ENCODE assay signal across 8 cellular contexts in the genomic region with DNA sequence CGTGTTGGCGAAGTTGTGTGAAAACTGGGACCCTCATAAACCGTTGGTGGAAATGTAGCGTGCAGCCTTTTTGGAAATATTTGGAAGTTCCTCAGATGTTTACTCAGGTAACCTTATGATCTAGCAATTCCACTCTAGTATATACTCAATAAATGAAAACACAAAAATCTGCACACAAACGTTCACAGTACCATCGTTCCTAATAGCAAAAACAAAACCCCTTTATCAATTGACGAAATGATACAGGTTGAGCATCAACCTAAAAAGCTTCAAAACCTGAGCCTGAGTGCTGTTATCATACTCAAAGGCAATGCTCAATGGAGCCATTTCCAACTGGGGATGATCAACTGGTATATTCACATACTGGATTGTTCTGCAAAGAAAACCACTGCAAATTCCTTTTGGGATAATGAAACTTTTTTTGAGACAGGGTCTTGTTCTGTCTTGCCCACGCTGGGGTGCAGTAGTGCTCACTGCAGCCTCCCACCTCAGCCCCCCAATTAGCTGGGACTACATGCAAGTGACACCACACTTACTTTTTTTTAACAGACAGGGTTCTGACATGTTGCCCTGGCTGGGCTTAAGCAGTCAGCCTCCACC. TPM values are rescaled to one million over a fixed set of nuclear protein-coding genes. Genes with fewer than 3 reads are reported as not detected.
DNase-seq lines count a peak whose midpoint lies in the region; ATAC-seq and TF ChIP-seq lines count a peak whose summit lies in the region.

No MANE protein-coding gene starts in this region.

- no peak for TF ChIP-seq EP300 in tibial nerve (IDR thresholded peaks at IDR 0.05)

- peaks cover 69% of the 10 kb centered on the region for H3K36me3 Mint-ChIP-seq in activated T-helper 2 cell treated with anti-CD3 and anti-CD28 coated beads, Interferon-gamma antibody, Interleukin-2, Interleukin-4, amounts not matched to agents 10 μg/mL and 5 μg/mL and 100 μg/mL, durations not matched to agents 14 hours and 24 hours and 36 hours (ENCODE audit: low read depth)

- peak overlapping the region in 3 of 4 donors; percentile 96 to 97 (median 96) for H3K27ac ChIP-seq in tibial nerve

- intact Hi-C loops in activated T-helper 2 cell treated with anti-CD3 and anti-CD28 coated beads, Interferon-gamma antibody, Interleukin-2, Interleukin-4, amounts not matched to agents 10 μg/mL and 5 μg/mL and 100 μg/mL, durations not matched to agents 14 hours and 24 hours and 36 hours (cut with micrococcal nuclease): loop anchor here (2.0 kb wide), 2 partner anchors 325 to 887 kb away; a partner anchor contains a TSS

- no peaks in the 10 kb centered on the region for H3K9me3 Mint-ChIP-seq in activated T-helper 2 cell treated with anti-CD3 and anti-CD28 coated beads, Interferon-gamma antibody, Interleukin-2, Interleukin-4, amounts not matched to agents 10 μg/mL and 5 μg/mL and 100 μg/mL, durations not matched to agents 14 hours and 24 hours and 36 hours

- DNase-seq in activated naive CD4-positive, alpha-beta T cell treated with Interleukin-2 at 50 U/mL for 16 hours: peak; percentile 5
- DNase-seq in activated naive CD4-positive, alpha-beta T cell (lab: John Stamatoyannopoulos, UW): no peak
- DNase-seq in activated T-helper 2 cell treated with anti-CD3 and anti-CD28 coated beads, Interferon-gamma antibody, Interleukin-2, Interleukin-4, amounts not matched to agents 10 μg/mL and 5 μg/mL and 100 μg/mL, durations not matched to agents 14 hours and 24 hours and 36 hours (ENCODE audit: low spot score): no peak
- DNase-seq in left lobe of liver (ENCODE audit: low spot score): peak; percentile 33
- DNase-seq in tibial nerve (ENCODE audit: low spot score in 2 of 2): no peak
- no peak for DNase-seq in SK-N-DZ (ENCODE audit: low spot score)
- no peak for DNase-seq in DMS153 treated with DMSO at 0.1 percent for 48 hours (lab: John Stamatoyannopoulos, UW; ENCODE audit: unreplicated experiment)
- no peak for DNase-seq in NK-92 (lab: John Stamatoyannopoulos, UW; ENCODE audit: unreplicated experiment)

- H3K4me3 ChIP-seq in tibial nerve: peak overlapping the region; percentile 60 to 84 (median 81)

- H3K4me3 Mint-ChIP-seq in activated T-helper 2 cell treated with anti-CD3 and anti-CD28 coated beads, Interferon-gamma antibody, Interleukin-2, Interleukin-4, amounts not matched to agents 10 μg/mL and 5 μg/mL and 100 μg/mL, durations not matched to agents 14 hours and 24 hours and 36 hours (ENCODE audit: low read depth): peak overlapping the region; percentile 98

- no peak for TF ChIP-seq POLR2A in tibial nerve (IDR thresholded peaks at IDR 0.05)

- peaks cover 46% of the 10 kb centered on the region for H3K4me1 Mint-ChIP-seq in activated T-helper 2 cell treated with anti-CD3 and anti-CD28 coated beads, Interferon-gamma antibody, Interleukin-2, Interleukin-4, amounts not matched to agents 10 μg/mL and 5 μg/mL and 100 μg/mL, durations not matched to agents 14 hours and 24 hours and 36 hours (ENCODE audit: low read depth)

- TF ChIP-seq CTCF in tibial nerve (IDR thresholded peaks at IDR 0.05): no peak

- no peaks in the 10 kb centered on the region for H3K9me3 ChIP-seq in tibial nerve

- peak overlapping the region; percentile 98 for H3K27ac Mint-ChIP-seq in activated T-helper 2 cell treated with anti-CD3 and anti-CD28 coated beads, Interferon-gamma antibody, Interleukin-2, Interleukin-4, amounts not matched to agents 10 μg/mL and 5 μg/mL and 100 μg/mL, durations not matched to agents 14 hours and 24 hours and 36 hours

- 69 to 77% methylated on average over 8 of the region's 8 CpGs for WGBS in tibial nerve, 2 donors

- ATAC-seq in left lobe of liver: no peak

- H3K36me3 ChIP-seq in tibial nerve: peaks cover 0 to 41% (median 0%) of the 10 kb centered on the region in 3 donors

- no peaks in the 10 kb centered on the region for H3K27me3 Mint-ChIP-seq in activated T-helper 2 cell treated with anti-CD3 and anti-CD28 coated beads, Interferon-gamma antibody, Interleukin-2, Interleukin-4, amounts not matched to agents 10 μg/mL and 5 μg/mL and 100 μg/mL, durations not matched to agents 14 hours and 24 hours and 36 hours (ENCODE audit: low read depth)

- H3K4me1 ChIP-seq in tibial nerve: peaks cover 0 to 57% (median 16%) of the 10 kb centered on the region in 4 donors

- no peaks in the 10 kb centered on the region for H3K27me3 ChIP-seq in tibial nerve

RNA-seq across cellular contexts. Expression of a gene that starts 0.8 kb away (rescaled TPM):
- total RNA-seq in activated T-helper 2 cell treated with anti-CD3 and anti-CD28 coated beads, Interferon-gamma antibody, Interleukin-2, Interleukin-4, amounts not matched to agents 10 μg/mL and 5 μg/mL and 100 μg/mL, durations not matched to agents 14 hours and 24 hours and 36 hours: 21.7 and 22.6 TPM in 2 replicates
- total RNA-seq in left lobe of liver (30.0 TPM), tibial nerve (10 to 100 TPM; 22.2 to 38.5 (median 26.7) TPM)
- polyA plus RNA-seq in SK-N-DZ (2014; cell fraction: cytosol; rRNA removed): 73.1 and 87.7 TPM in 2 replicates
- 44.2 and 62.9 TPM in 2 replicates for polyA plus RNA-seq in SK-N-DZ (2014; cell fraction: nucleus; rRNA removed)

RNA-seq across cellular contexts. Expression of a gene that starts 4.5 kb away (rescaled TPM):
- 1,996 and 2,012 TPM in 2 replicates for total RNA-seq in activated T-helper 2 cell treated with anti-CD3 and anti-CD28 coated beads, Interferon-gamma antibody, Interleukin-2, Interleukin-4, amounts not matched to agents 10 μg/mL and 5 μg/mL and 100 μg/mL, durations not matched to agents 14 hours and 24 hours and 36 hours
- total RNA-seq in left lobe of liver (418 TPM), tibial nerve (1,000 to 10,000 TPM; 1,643 to 3,253 (median 1,938) TPM)
- 1,869 and 2,425 TPM in 2 replicates for polyA plus RNA-seq in SK-N-DZ (2014; cell fraction: cytosol; rRNA removed)
- 1,649 and 1,835 TPM in 2 replicates for polyA plus RNA-seq in SK-N-DZ (2014; cell fraction: nucleus; rRNA removed)

RNA-seq across cellular contexts. Expression of a gene that starts 27.4 kb away (rescaled TPM):
- total RNA-seq in activated T-helper 2 cell treated with anti-CD3 and anti-CD28 coated beads, Interferon-gamma antibody, Interleukin-2, Interleukin-4, amounts not matched to agents 10 μg/mL and 5 μg/mL and 100 μg/mL, durations not matched to agents 14 hours and 24 hours and 36 hours: 62.7 and 63.3 TPM in 2 replicates
- total RNA-seq in left lobe of liver (28.5 TPM), tibial nerve (100 to 1,000 TPM in 1 of 4 donors, 10 to 100 TPM in 3; 46.5 to 136 (median 80.2) TPM)
- polyA plus RNA-seq in SK-N-DZ (2014; cell fraction: cytosol; rRNA removed): 29.4 and 35.8 TPM in 2 replicates
- polyA plus RNA-seq in SK-N-DZ (2014; cell fraction: nucleus; rRNA removed): 8.0 and 14.2 TPM in 2 replicates

Comparison
In these comparisons a context has a peak if more than half of its experiments do, and no peak if none do; other contexts are left out.
1. DNase-seq: peak in activated naive CD4-positive, alpha-beta T cell treated with Interleukin-2 at 50 U/mL for 16 hours (single experiment) and left lobe of liver (single experiment); none in activated naive CD4-positive, alpha-beta T cell (0 of 4), activated T-helper 2 cell treated with anti-CD3 and anti-CD28 coated beads, Interferon-gamma antibody, Interleukin-2, Interleukin-4, amounts not matched to agents 10 μg/mL and 5 μg/mL and 100 μg/mL, durations not matched to agents 14 hours and 24 hours and 36 hours (single experiment), tibial nerve (0 of 2), SK-N-DZ (single experiment), DMS153 treated with DMSO at 0.1 percent for 48 hours (single experiment) and NK-92 (single experiment).